In genomic region chr7:11792122-11792521, GRCh38 we compare ENCODE assay signal across 23 cellular contexts. TPM values are rescaled to one million over a fixed set of nuclear protein-coding genes. Genes with fewer than 3 reads are reported as not detected.
DNase-seq lines count a peak whose midpoint lies in the region; ATAC-seq and TF ChIP-seq lines count a peak whose summit lies in the region.
"Had no signal": no experiment of that assay in that cellular context is flagged by ENCODE, and none has a peak within 500 bp of the region (broad histone marks: within the 10 kb centered on the region; RNA-seq: fewer than 3 reads in every experiment).

No MANE protein-coding gene starts in this region.

- H3K4me1 Mint-ChIP-seq in glutamatergic neuron (ENCODE audit: low read depth, unreplicated experiment) (peaks cover 20% of the 10 kb centered on the region), endodermal cell (no peaks in the 10 kb centered on the region)
- H3K4me1 Mint-ChIP-seq: CD4-positive, alpha-beta memory T cell; T-cell had no signal

- H3K4me2 ChIP-seq in neuronal stem cell (ENCODE audit: insufficient read depth, low read length, poor library complexity, severe bottlenecking), result no peak overlapping the region

- H3K27ac Mint-ChIP-seq in glutamatergic neuron (ENCODE audit: unreplicated experiment) (peak overlapping the region; percentile 49), endodermal cell (no peak overlapping the region)
- H3K27ac Mint-ChIP-seq: CD4-positive, alpha-beta memory T cell; T-cell had no signal

- H3K27me3 Mint-ChIP-seq in glutamatergic neuron (ENCODE audit: unreplicated experiment) (no peaks in the 10 kb centered on the region), endodermal cell (ENCODE audit: insufficient read depth) (no peaks in the 10 kb centered on the region)
- H3K27me3 Mint-ChIP-seq: CD4-positive, alpha-beta memory T cell; T-cell had no signal

- H2BK15ac ChIP-seq in neuronal stem cell (ENCODE audit: low read length), result no peak overlapping the region

- H2AFZ ChIP-seq in neuronal stem cell (ENCODE audit: low read length), result peak overlapping the region; percentile 60

- H4K8ac ChIP-seq in neuronal stem cell (ENCODE audit: low read depth, low read length), result no peak overlapping the region

- peaks cover 2% of the 10 kb centered on the region for H3K9me3 Mint-ChIP-seq in glutamatergic neuron (ENCODE audit: unreplicated experiment)
- H3K9me3 Mint-ChIP-seq in endodermal cell, result no peaks in the 10 kb centered on the region
- H3K9me3 Mint-ChIP-seq: T-cell had no signal

- 100% methylated on average over 1 of the region's 4 CpGs for WGBS in neuronal stem cell (ENCODE audit: extremely low coverage in 2 of 2, insufficient read length in 2 of 2, insufficient replicate concordance in 1 of 2), 2 donors
- WGBS in endodermal cell (ENCODE audit: insufficient coverage in 1 of 2, insufficient read length in 1 of 2), 2 experiments, result 60 to 90% methylated on average over 1 to 4 of the region's 4 CpGs

- H3K9ac ChIP-seq in neuronal stem cell (ENCODE audit: low read depth, low read length, poor library complexity) (no peak overlapping the region), endodermal cell (ENCODE audit: extremely low read depth, low read length, poor library complexity, severe bottlenecking) (no peak overlapping the region)

- DNase-seq in COLO829 (ENCODE audit: low spot score) (peak; percentile 1), NCI-H526 (lab: John Stamatoyannopoulos, UW) (peak; percentile 46 to 54), glutamatergic neuron (no peak), neuronal stem cell (ENCODE audit: low spot score) (no peak), endodermal cell (no peak), NOMO-1 treated with DMSO at 0.1 percent for 48 hours (lab: John Stamatoyannopoulos, UW; ENCODE audit: unreplicated experiment) (no peak)
- DNase-seq: AML-193; C1 segment of cervical spinal cord; Caco-2; CD4-positive, alpha-beta memory T cell; HCEC 1CT; IMR-90; KG1; NCI-H1048; NCI-H1417 treated with DMSO at 0.1 percent for 48 hours; NCI-H1694 treated with DMSO at 0.1 percent for 48 hours; NCI-H2081; NCI-H446 treated with DMSO at 0.1 percent for 48 hours; NCI-H69; SJCRH30; T-cell had no signal

- H2AK5ac ChIP-seq in neuronal stem cell (ENCODE audit: low read depth, low read length), result no peak overlapping the region

- no peak overlapping the region for H3K18ac ChIP-seq in neuronal stem cell (ENCODE audit: low read length)

- H3K4ac ChIP-seq in neuronal stem cell (ENCODE audit: low read length), result no peak overlapping the region

- H2BK5ac ChIP-seq in neuronal stem cell (ENCODE audit: low read length), result no peak overlapping the region

- no peak for ATAC-seq in HG03175 (IDR thresholded peaks at IDR 0.05; ENCODE audit: unreplicated experiment)
- ATAC-seq: Right ventricle myocardium inferior, T-cell had no signal

- TF ChIP-seq CTCF in glutamatergic neuron (IDR thresholded peaks at IDR 0.05; ENCODE audit: partially characterized antibody, unreplicated experiment), result no peak
- no peak for TF ChIP-seq CTCF in endodermal cell (conservative IDR thresholded peaks at IDR 0.05)

- no peaks in the 10 kb centered on the region for H3K36me3 Mint-ChIP-seq in glutamatergic neuron (ENCODE audit: unreplicated experiment)
- H3K36me3 Mint-ChIP-seq in endodermal cell (ENCODE audit: low read depth), result no peaks in the 10 kb centered on the region
- H3K36me3 Mint-ChIP-seq: CD4-positive, alpha-beta memory T cell; T-cell had no signal

- H3K27me3 ChIP-seq in neuronal stem cell (ENCODE audit: control insufficient read depth in 3 of 3, insufficient read depth in 3 of 3, low read depth in 1 of 3, low read length in 3 of 3) (no peaks in the 10 kb centered on the region), endodermal cell (ENCODE audit: control insufficient read depth, insufficient read depth, low read length, poor library complexity, severe bottlenecking) (no peaks in the 10 kb centered on the region)
- H3K27me3 ChIP-seq: SJCRH30 had no signal

- H3K9me3 ChIP-seq in neuronal stem cell (replicated peaks in 1 of 2; ENCODE audit: control insufficient read depth in 2 of 2, insufficient read depth in 1 of 2, low read depth in 1 of 2, low read length in 2 of 2), result no peaks in the 10 kb centered on the region
- H3K9me3 ChIP-seq in endodermal cell (ENCODE audit: control insufficient read depth, low read length), result no peaks in the 10 kb centered on the region
- H3K9me3 ChIP-seq: Caco-2, SJCRH30 had no signal

- no peaks in the 10 kb centered on the region for H3K79me1 ChIP-seq in neuronal stem cell (ENCODE audit: low read depth, low read length)

- H3K36me3 ChIP-seq in neuronal stem cell (replicated peaks in 1 of 2; ENCODE audit: control insufficient read depth in 2 of 2, insufficient read depth in 2 of 2, low read length in 2 of 2), result no peaks in the 10 kb centered on the region
- no peaks in the 10 kb centered on the region for H3K36me3 ChIP-seq in endodermal cell (ENCODE audit: control insufficient read depth, insufficient read depth, low read length)
- H3K36me3 ChIP-seq: SJCRH30 had no signal

- no peak overlapping the region for H2BK12ac ChIP-seq in neuronal stem cell (ENCODE audit: low read length)

- H4K91ac ChIP-seq in neuronal stem cell (ENCODE audit: low read depth, low read length, poor library complexity), result no peak overlapping the region

- H3K4me3 Mint-ChIP-seq in glutamatergic neuron (ENCODE audit: unreplicated experiment), result peak overlapping the region; percentile 34
- H3K4me3 Mint-ChIP-seq in endodermal cell, result no peak overlapping the region
- H3K4me3 Mint-ChIP-seq: CD4-positive, alpha-beta memory T cell; T-cell had no signal

- H3K4me3 ChIP-seq in neuronal stem cell (ENCODE audit: low read length in 2 of 2) (no peak overlapping the region), endodermal cell (ENCODE audit: low read length) (no peak overlapping the region)
- H3K4me3 ChIP-seq: SJCRH30 had no signal

- no peak overlapping the region for H3K14ac ChIP-seq in neuronal stem cell (ENCODE audit: low read length)

- H3K4me1 ChIP-seq in neuronal stem cell (ENCODE audit: control insufficient read depth in 2 of 2, insufficient read depth in 1 of 2, low read depth in 1 of 2, low read length in 2 of 2), result no peaks in the 10 kb centered on the region
- H3K4me1 ChIP-seq in endodermal cell (ENCODE audit: control insufficient read depth, insufficient read depth, low read length), result no peaks in the 10 kb centered on the region
- H3K4me1 ChIP-seq: Caco-2, SJCRH30 had no signal

- no peak overlapping the region for H3K27ac ChIP-seq in neuronal stem cell (replicated peaks; ENCODE audit: low read length)
- no peak overlapping the region for H3K27ac ChIP-seq in endodermal cell (ENCODE audit: low read depth, low read length)
- H3K27ac ChIP-seq: SJCRH30 had no signal

- H2BK120ac ChIP-seq in neuronal stem cell (ENCODE audit: low read depth, low read length), result no peak overlapping the region

- H3K23ac ChIP-seq in neuronal stem cell (ENCODE audit: low read depth, low read length, poor library complexity), result no peak overlapping the region

RNA-seq across cellular contexts. Expression of gene THSD7A, which starts 39.9 kb away (rescaled TPM):
- total RNA-seq in glutamatergic neuron (ENCODE audit: unreplicated experiment) (211 TPM), endodermal cell (1 to 10 TPM in 1 of 2 donors, under 1 TPM in 1; 0.73 to 1.3 TPM)
- 0.14 TPM for polyA plus RNA-seq in neuronal stem cell (2013, experiment 1 of 2)
- 0.19 TPM for polyA plus RNA-seq in neuronal stem cell (2013, experiment 2 of 2)
- 12.0 TPM for polyA plus RNA-seq in endodermal cell (2013, experiment 1 of 2)
- polyA plus RNA-seq in endodermal cell (2013, experiment 2 of 2), result 15.1 TPM
- total RNA-seq: CD4-positive, alpha-beta memory T cell had no signal
- polyA plus RNA-seq: CD4-positive, alpha-beta memory T cell had no signal

Comparison
In these comparisons a context has a peak if more than half of its experiments do, and no peak if none do; other contexts are left out.
1. DNase-seq: peak in COLO829 (single experiment) and NCI-H526 (2 of 2); none in glutamatergic neuron (single experiment), neuronal stem cell (single experiment), endodermal cell (single experiment) and NOMO-1 treated with DMSO at 0.1 percent for 48 hours (single experiment).
2. RNA of gene THSD7A, which starts 39.9 kb away (total RNA-seq): 211 TPM in glutamatergic neuron (single experiment); 0.73 to 1.3 TPM in endodermal cell; every median in the first group is over 10 times any median in the second.